12 cellular contexts compared by ENCODE assay signal in the genomic region with DNA sequence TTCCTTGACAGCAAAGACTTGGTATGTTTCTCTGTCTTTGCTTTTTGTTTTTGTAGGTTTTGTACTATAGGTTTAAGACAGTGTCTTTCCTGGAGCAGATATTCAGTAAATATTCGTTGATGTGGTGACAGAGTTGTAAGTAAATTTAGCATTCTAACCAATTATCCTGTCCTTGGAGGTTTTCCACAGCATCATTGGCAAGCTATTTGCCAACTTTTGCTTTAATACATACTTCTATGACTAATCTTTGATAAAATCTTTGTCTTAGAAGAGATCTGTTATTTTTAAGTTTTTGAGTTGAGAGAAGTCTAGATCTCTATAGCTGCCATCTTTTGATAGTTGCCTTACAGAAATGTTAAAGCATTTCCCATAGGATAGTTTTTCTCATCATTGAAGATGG. TPM values are rescaled to one million over a fixed set of nuclear protein-coding genes. Genes with fewer than 3 reads are reported as not detected.
DNase-seq lines count a peak whose midpoint lies in the region; ATAC-seq and TF ChIP-seq lines count a peak whose summit lies in the region.
"Had no signal": no experiment of that assay in that cellular context is flagged by ENCODE, and none has a peak within 500 bp of the region (broad histone marks: within the 10 kb centered on the region; RNA-seq: fewer than 3 reads in every experiment).

No MANE protein-coding gene starts in this region.

- H3K9ac ChIP-seq in endodermal cell (ENCODE audit: extremely low read depth, low read length, poor library complexity, severe bottlenecking): no peak overlapping the region

- ATAC-seq in stimulated activated naive CD8-positive, alpha-beta T cell treated with anti-CD3 and anti-CD28 coated beads, Interleukin-15, amount 100 ng/mL, for 72 hours: no peak
- no peak for ATAC-seq in stimulated activated naive CD8-positive, alpha-beta T cell treated with anti-CD3 and anti-CD28 coated beads, Interleukin-15, Interleukin-2, amounts not matched to agents 100 U/mL and 50 U/mL, for 24 hours
- ATAC-seq in body of pancreas (no peak), HG03354 (IDR thresholded peaks at IDR 0.05; ENCODE audit: poor library complexity, severe bottlenecking, unreplicated experiment) (no peak)
- ATAC-seq: sciatic nerve had no signal

- peaks cover 23% of the 10 kb centered on the region for H3K4me1 Mint-ChIP-seq in stimulated activated naive CD8-positive, alpha-beta T cell treated with anti-CD3 and anti-CD28 coated beads, Interleukin-15, amount 100 ng/mL, for 72 hours
- H3K4me1 Mint-ChIP-seq in endodermal cell: peaks cover 19% of the 10 kb centered on the region

- DNase-seq in stimulated activated naive CD8-positive, alpha-beta T cell treated with anti-CD3 and anti-CD28 coated beads, Interleukin-15, amount 100 ng/mL, for 72 hours: no peak
- DNase-seq in stimulated activated naive CD8-positive, alpha-beta T cell treated with anti-CD3 and anti-CD28 coated beads, Interleukin-15, Interleukin-2, amounts not matched to agents 100 U/mL and 50 U/mL, for 24 hours: no peak
- DNase-seq in body of pancreas (no peak), endodermal cell (no peak), NCI-H187 (lab: John Stamatoyannopoulos, UW) (no peak), NCI-H510A (lab: John Stamatoyannopoulos, UW) (no peak)
- DNase-seq: C1 segment of cervical spinal cord, mesenchymal stem cell had no signal

- H3K4me1 ChIP-seq in body of pancreas (peaks cover 72% of the 10 kb centered on the region), muscle layer of duodenum (ENCODE audit: control insufficient read depth in 1 of 2, insufficient read depth in 2 of 2, low read length in 2 of 2) (peaks cover 17 to 52% of the 10 kb centered on the region in 2 donors), endodermal cell (ENCODE audit: control insufficient read depth, insufficient read depth, low read length) (peaks cover 3% of the 10 kb centered on the region)

- H3K9me3 Mint-ChIP-seq in stimulated activated naive CD8-positive, alpha-beta T cell treated with anti-CD3 and anti-CD28 coated beads, Interleukin-15, amount 100 ng/mL, for 72 hours: no peaks in the 10 kb centered on the region
- H3K9me3 Mint-ChIP-seq in endodermal cell: no peaks in the 10 kb centered on the region
- H3K9me3 Mint-ChIP-seq: central memory CD8-positive, alpha-beta T cell had no signal

- no peaks in the 10 kb centered on the region for H3K9me3 ChIP-seq in body of pancreas
- no peaks in the 10 kb centered on the region for H3K9me3 ChIP-seq in muscle layer of duodenum (ENCODE audit: control insufficient read depth in 1 of 2, low read length in 2 of 2)
- no peaks in the 10 kb centered on the region for H3K9me3 ChIP-seq in endodermal cell (ENCODE audit: control insufficient read depth, low read length)

- 0 to 12% methylated on average over 1 of the region's 1 CpG for WGBS in body of pancreas, 2 donors
- WGBS in endodermal cell (ENCODE audit: insufficient coverage in 1 of 2, insufficient read length in 1 of 2), 2 experiments: no CpG with 5 or more reads among the region's 1 CpG

- TF ChIP-seq CTCF in body of pancreas (IDR thresholded peaks at IDR 0.05) (no peak), endodermal cell (conservative IDR thresholded peaks at IDR 0.05) (no peak)

- no peaks in the 10 kb centered on the region for H3K36me3 ChIP-seq in body of pancreas (replicated peaks in 1 of 2; ENCODE audit: insufficient read depth in 1 of 2, low read depth in 2 of 2)
- peaks cover 0 to 17% of the 10 kb centered on the region in 2 donors for H3K36me3 ChIP-seq in muscle layer of duodenum (ENCODE audit: control insufficient read depth in 1 of 2, insufficient read depth in 2 of 2, low read length in 2 of 2)
- H3K36me3 ChIP-seq in endodermal cell (ENCODE audit: control insufficient read depth, insufficient read depth, low read length): no peaks in the 10 kb centered on the region

- H3K36me3 Mint-ChIP-seq in endodermal cell (ENCODE audit: low read depth): no peaks in the 10 kb centered on the region

- H3K27ac ChIP-seq in body of pancreas (peak overlapping the region in 3 of 4 donors; percentile 41 to 98 (median 96)), muscle layer of duodenum (ENCODE audit: low read length) (peak overlapping the region; percentile 16), endodermal cell (ENCODE audit: low read depth, low read length) (no peak overlapping the region)

- H3K27me3 Mint-ChIP-seq in stimulated activated naive CD8-positive, alpha-beta T cell treated with anti-CD3 and anti-CD28 coated beads, Interleukin-15, amount 100 ng/mL, for 72 hours: no peaks in the 10 kb centered on the region
- no peaks in the 10 kb centered on the region for H3K27me3 Mint-ChIP-seq in endodermal cell (ENCODE audit: insufficient read depth)
- H3K27me3 Mint-ChIP-seq: central memory CD8-positive, alpha-beta T cell had no signal

- intact Hi-C loops in body of pancreas (cut with DNase I): no loop called here

- no peak overlapping the region for H3K4me3 ChIP-seq in body of pancreas
- H3K4me3 ChIP-seq in muscle layer of duodenum (ENCODE audit: low read depth in 1 of 2, low read length in 2 of 2): no peak overlapping the region
- no peak overlapping the region for H3K4me3 ChIP-seq in endodermal cell (ENCODE audit: low read length)

- H3K27me3 ChIP-seq in body of pancreas (no peaks in the 10 kb centered on the region), muscle layer of duodenum (ENCODE audit: low read depth, low read length) (no peaks in the 10 kb centered on the region), endodermal cell (ENCODE audit: control insufficient read depth, insufficient read depth, low read length, poor library complexity, severe bottlenecking) (no peaks in the 10 kb centered on the region)

- TF ChIP-seq POLR2A in body of pancreas (IDR thresholded peaks at IDR 0.05): no peak

- peak overlapping the region; percentile 47 to 64 for H3K27ac Mint-ChIP-seq in stimulated activated naive CD8-positive, alpha-beta T cell treated with anti-CD3 and anti-CD28 coated beads, Interleukin-15, amount 100 ng/mL, for 72 hours
- no peak overlapping the region for H3K27ac Mint-ChIP-seq in endodermal cell

- no peak overlapping the region for H3K4me3 Mint-ChIP-seq in stimulated activated naive CD8-positive, alpha-beta T cell treated with anti-CD3 and anti-CD28 coated beads, Interleukin-15, amount 100 ng/mL, for 72 hours
- no peak overlapping the region for H3K4me3 Mint-ChIP-seq in endodermal cell
- H3K4me3 Mint-ChIP-seq: central memory CD8-positive, alpha-beta T cell had no signal

RNA-seq across cellular contexts. Expression of a gene that starts 3.8 kb away (rescaled TPM):
- total RNA-seq in body of pancreas (10 to 100 TPM; 51.1 to 63.3 TPM), endodermal cell (10 to 100 TPM; 26.3 to 26.9 TPM)
- 43.5 TPM for polyA plus RNA-seq in endodermal cell (2013, experiment 1 of 2)
- 47.6 TPM for polyA plus RNA-seq in endodermal cell (2013, experiment 2 of 2)
